Comparison of ENCODE assay signal across 15 cellular contexts in genomic region chr20:48041078-48041780, GRCh38.
A peak's percentile ranks its signal among the peaks of the same experiment; 100 is the strongest.
DNase-seq lines count a peak whose midpoint lies in the region; ATAC-seq lines count a peak whose summit lies in the region.
"Had no signal": no experiment of that assay in that cellular context is flagged by ENCODE, and none has a peak within 500 bp of the region (broad histone marks: within the 10 kb centered on the region; RNA-seq: fewer than 3 reads in every experiment).

No MANE protein-coding gene starts in this region.

- ATAC-seq in GM21825 (IDR thresholded peaks at IDR 0.05; ENCODE audit: unreplicated experiment): no peak

- peak; percentile 62 for DNase-seq in DMS153 treated with DMSO at 0.1 percent for 48 hours (lab: John Stamatoyannopoulos, UW; ENCODE audit: unreplicated experiment)
- DNase-seq in NCI-H128 (lab: John Stamatoyannopoulos, UW; ENCODE audit: unreplicated experiment): peak; percentile 52
- peak; percentile 68 for DNase-seq in NCI-H748 (lab: John Stamatoyannopoulos, UW; ENCODE audit: unreplicated experiment)
- peak; percentile 55 for DNase-seq in left kidney (ENCODE audit: low read depth, low spot score)
- no peak for DNase-seq in NCI-H446 (lab: John Stamatoyannopoulos, UW)
- no peak for DNase-seq in GOT3 (lab: John Stamatoyannopoulos, UW)
- DNase-seq: Caco-2, DND-41, NCI-H1694 treated with DMSO at 0.1 percent for 48 hours, NCI-H2227 treated with DMSO at 0.1 percent for 48 hours, NCI-H69, RPMI8226, SIG-M5, SW 1271 had no signal

Comparison
In these comparisons a context has a peak if more than half of its experiments do, and no peak if none do; other contexts are left out.
1. DNase-seq: peak in DMS153 treated with DMSO at 0.1 percent for 48 hours (single experiment), NCI-H128 (single experiment), NCI-H748 (single experiment) and left kidney (single experiment); none in NCI-H446 (0 of 2) and GOT3 (single experiment).